In the genomic region with DNA sequence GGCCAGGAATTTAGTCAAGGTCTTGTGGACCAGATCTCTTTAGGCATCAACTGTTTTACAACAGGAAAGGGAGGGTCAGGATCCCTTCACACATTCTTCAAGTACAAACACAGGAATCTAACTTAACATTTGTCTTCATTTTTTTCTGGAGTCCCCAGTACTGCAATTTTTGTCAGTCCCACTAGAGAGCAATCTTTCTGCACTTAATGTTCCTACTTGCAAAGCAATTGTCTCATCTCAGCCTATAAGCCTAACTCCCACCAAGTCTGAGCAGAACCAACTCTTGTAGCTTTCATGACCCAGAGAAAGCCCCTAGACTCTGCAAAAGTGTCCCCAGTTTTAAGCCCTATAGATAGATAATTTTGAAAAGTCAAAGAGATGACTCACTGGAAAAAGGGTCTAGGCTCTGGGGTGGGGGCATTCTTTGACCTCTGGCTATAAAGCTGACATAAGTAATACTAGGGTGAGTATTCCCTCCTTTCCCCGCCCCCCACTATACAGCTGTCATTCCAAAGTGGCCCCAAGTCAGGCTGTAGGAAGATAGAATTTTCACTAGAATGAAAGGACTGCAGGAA, we compare ENCODE assay signal across 8 cellular contexts. TPM values are rescaled to one million over a fixed set of nuclear protein-coding genes. Genes with fewer than 3 reads are reported as not detected.
A peak's percentile ranks its signal among the peaks of the same experiment; 100 is the strongest.
DNase-seq lines count a peak whose midpoint lies in the region; ATAC-seq and TF ChIP-seq lines count a peak whose summit lies in the region.

No MANE protein-coding gene starts in this region.

- H3K27ac Mint-ChIP-seq in CD8-positive, alpha-beta memory T cell: peak overlapping the region in 7 of 8 donors; percentile 41 to 77 (median 66)
- H3K27ac Mint-ChIP-seq in GM23338: no peak overlapping the region

- peaks cover 45 to 57% (median 54%) of the 10 kb centered on the region in 3 donors for H3K4me1 Mint-ChIP-seq in CD8-positive, alpha-beta memory T cell
- H3K4me1 Mint-ChIP-seq in GM23338: peaks cover 57% of the 10 kb centered on the region

- peaks cover 52% of the 10 kb centered on the region for H3K4me1 ChIP-seq in CD8-positive, alpha-beta memory T cell (ENCODE audit: insufficient read depth, low read length)
- peaks cover 45% of the 10 kb centered on the region for H3K4me1 ChIP-seq in GM23338 (ENCODE audit: insufficient read depth)
- H3K4me1 ChIP-seq in adipocyte (ENCODE audit: control insufficient read depth, insufficient read depth, low read length): peaks cover 21% of the 10 kb centered on the region
- H3K4me1 ChIP-seq in thyroid gland: peaks cover 12 to 16% of the 10 kb centered on the region in 2 donors

- TF ChIP-seq POLR2A in thyroid gland (IDR thresholded peaks at IDR 0.05): no peak

- H3K27me3 ChIP-seq in CD8-positive, alpha-beta memory T cell (ENCODE audit: insufficient read depth, low read length, poor library complexity, severe bottlenecking): no peaks in the 10 kb centered on the region
- H3K27me3 ChIP-seq in GM23338 (ENCODE audit: insufficient read depth): no peaks in the 10 kb centered on the region
- H3K27me3 ChIP-seq in adipocyte (replicated peaks; ENCODE audit: control insufficient read depth, insufficient read depth, low read length): peaks cover 6% of the 10 kb centered on the region
- no peaks in the 10 kb centered on the region for H3K27me3 ChIP-seq in thyroid gland

- CTCF ChIA-PET in CD8-positive, alpha-beta memory T cell (lab: Charles Lee): interaction anchor here (0.7 to 1.9 kb wide), 9 partner anchors 20 to 115 kb away, joined by 3 to 8 read pairs (median 4); no protein-coding TSS in a partner anchor

- peaks cover 27% of the 10 kb centered on the region for H3K79me2 ChIP-seq in GM23338 (replicated peaks; ENCODE audit: insufficient read depth)

- H3K27ac ChIP-seq in CD8-positive, alpha-beta memory T cell (ENCODE audit: low read depth, low read length): no peak overlapping the region
- H3K27ac ChIP-seq in GM23338 (ENCODE audit: low read depth): no peak overlapping the region
- H3K27ac ChIP-seq in thyroid gland: no peak overlapping the region

- no peak; the same call in 1 of the 3 replicates for ATAC-seq in GM23338
- no peak for ATAC-seq in GM21515 (IDR thresholded peaks at IDR 0.05; ENCODE audit: unreplicated experiment)

- peak overlapping the region; percentile 41 to 85 (median 65) for H3K4me3 Mint-ChIP-seq in CD8-positive, alpha-beta memory T cell
- H3K4me3 Mint-ChIP-seq in GM23338: no peak overlapping the region

- peaks cover 3% of the 10 kb centered on the region; the same call in 1 of the 2 replicates for H4K20me1 ChIP-seq in GM23338 (replicated peaks; ENCODE audit: insufficient read depth)

- POLR2A ChIA-PET in CD8-positive, alpha-beta memory T cell (lab: Charles Lee): no interaction called here

- no peak overlapping the region for H3K4me2 ChIP-seq in GM23338

- H3K9me2 ChIP-seq in GM23338 (ENCODE audit: insufficient read depth): no peaks in the 10 kb centered on the region

- TF ChIP-seq CTCF in GM23338 (conservative IDR thresholded peaks at IDR 0.05; ENCODE audit: low read depth in 2 of 2) (peak; percentile 59 to 66), thyroid gland (IDR thresholded peaks at IDR 0.05) (peak in 4 of 6 experiments; percentile 11 to 49 (median 47))

- no peak overlapping the region for H3K4me3 ChIP-seq in CD8-positive, alpha-beta memory T cell (ENCODE audit: low read length)
- no peak overlapping the region for H3K4me3 ChIP-seq in GM23338
- H3K4me3 ChIP-seq in adipocyte (ENCODE audit: low read length): no peak overlapping the region
- no peak overlapping the region for H3K4me3 ChIP-seq in thyroid gland (replicated peaks in 1 of 3)

- H3K9ac ChIP-seq in adipocyte (ENCODE audit: low read length): peak overlapping the region; percentile 27

- peaks cover 0 to 22% (median 7%) of the 10 kb centered on the region in 3 donors for H3K36me3 Mint-ChIP-seq in CD8-positive, alpha-beta memory T cell
- peaks cover 17% of the 10 kb centered on the region for H3K36me3 Mint-ChIP-seq in GM23338 (ENCODE audit: low read depth)

- DNase-seq in CD8-positive, alpha-beta memory T cell: peak in 2 of 5 donors; percentile 32 to 64
- DNase-seq in GM23338 (ENCODE audit: low spot score) (peak; percentile 73), NCI-H526 treated with DMSO at 0.1 percent for 48 hours (lab: John Stamatoyannopoulos, UW) (peak; percentile 62), adipocyte (ENCODE audit: low read depth) (peak; percentile 82), iris pigment epithelial cell (ENCODE audit: low read depth) (peak; percentile 76), thyroid gland (no peak), COLO668 (lab: John Stamatoyannopoulos, UW; ENCODE audit: unreplicated experiment) (no peak)

- no peak overlapping the region for H2AFZ ChIP-seq in GM23338

- no peaks in the 10 kb centered on the region for H3K9me3 ChIP-seq in CD8-positive, alpha-beta memory T cell (ENCODE audit: low read length)
- H3K9me3 ChIP-seq in adipocyte (ENCODE audit: control insufficient read depth, low read length): no peaks in the 10 kb centered on the region
- H3K9me3 ChIP-seq in thyroid gland: no peaks in the 10 kb centered on the region

- WGBS in thyroid gland, 2 donors: 56 to 70% methylated on average over 1 of the region's 1 CpG

- H3K27me3 Mint-ChIP-seq in CD8-positive, alpha-beta memory T cell: peaks cover 0 to 1% of the 10 kb centered on the region in 2 donors
- H3K27me3 Mint-ChIP-seq in GM23338 (ENCODE audit: insufficient read depth, low read depth, poor library complexity): peaks cover 7% of the 10 kb centered on the region

- intact Hi-C loops in thyroid gland (cut with DNase I): loop anchor here (10.0 kb wide), 1 partner anchor 107 kb away; the partner anchor contains the start of gene STAT6

- peaks cover 7% of the 10 kb centered on the region; the same call in 1 of the 2 replicates for H3F3A ChIP-seq in GM23338 (replicated peaks; ENCODE audit: low read depth)

- no peaks in the 10 kb centered on the region for H3K9me3 Mint-ChIP-seq in CD8-positive, alpha-beta memory T cell
- no peaks in the 10 kb centered on the region for H3K9me3 Mint-ChIP-seq in GM23338

- peaks cover 11% of the 10 kb centered on the region for H3K36me3 ChIP-seq in CD8-positive, alpha-beta memory T cell (ENCODE audit: insufficient read depth, low read length)
- H3K36me3 ChIP-seq in GM23338 (ENCODE audit: insufficient read depth): peaks cover 14% of the 10 kb centered on the region; the same call in 1 of the 2 replicates
- peaks cover 13% of the 10 kb centered on the region for H3K36me3 ChIP-seq in adipocyte (ENCODE audit: control insufficient read depth, insufficient read depth, low read length, severe bottlenecking)
- H3K36me3 ChIP-seq in thyroid gland: peaks cover 9 to 13% of the 10 kb centered on the region in 2 donors

TF ChIP-seq in GM23338, 12 proteins besides CTCF, POLR2A, EP300 and RAD21 (continues in another document):
- TF ChIP-seq JUNB (IDR thresholded peaks at IDR 0.05; ENCODE audit: unreplicated experiment) (no peak), ETS1 (IDR thresholded peaks at IDR 0.05) (no peak)

RNA-seq across cellular contexts. Expression of gene ZBTB39, which starts 1.9 kb away (rescaled TPM):
- total RNA-seq in CD8-positive, alpha-beta memory T cell: 1 to 10 TPM; 9.1 to 9.3 TPM
- 2.0 TPM for polyA plus RNA-seq in CD8-positive, alpha-beta memory T cell
- total RNA-seq in GM23338 (2014; rRNA removed; shearing (Covaris generic)): 24.1 and 26.7 TPM in 2 replicates
- 5.5 and 6.6 TPM in 2 replicates for polyA plus RNA-seq in GM23338 (2016; fragmentation: Nextera tagmentation; extraction: Ambion mirVana)
- total RNA-seq in thyroid gland: 1 to 10 TPM; 4.5 to 8.5 (median 7.4) TPM

RNA-seq across cellular contexts. Expression of gene TAC3, which starts 8.1 kb away (rescaled TPM):
- not detected for total RNA-seq in CD8-positive, alpha-beta memory T cell
- polyA plus RNA-seq in CD8-positive, alpha-beta memory T cell: not detected
- 11.9 and 22.0 TPM in 2 replicates for total RNA-seq in GM23338 (2014; rRNA removed; shearing (Covaris generic))
- 35.1 and 37.5 TPM in 2 replicates for polyA plus RNA-seq in GM23338 (2016; fragmentation: Nextera tagmentation; extraction: Ambion mirVana)
- total RNA-seq in thyroid gland: not detected

RNA-seq across cellular contexts. Expression of gene MYO1A, which starts 41.7 kb away (rescaled TPM):
- total RNA-seq in CD8-positive, alpha-beta memory T cell: under 1 TPM; 0.51 to 0.70 TPM
- 0.40 TPM for polyA plus RNA-seq in CD8-positive, alpha-beta memory T cell
- total RNA-seq in GM23338 (2014; rRNA removed; shearing (Covaris generic)): not detected in 2 replicates
- polyA plus RNA-seq in GM23338 (2016; fragmentation: Nextera tagmentation; extraction: Ambion mirVana): not detected in 2 replicates
- not detected for total RNA-seq in thyroid gland

RNA-seq across cellular contexts. Expression of gene RDH16, which starts 50.8 kb away (rescaled TPM):
- under 1 TPM; 0.13 to 0.31 TPM for total RNA-seq in CD8-positive, alpha-beta memory T cell
- polyA plus RNA-seq in CD8-positive, alpha-beta memory T cell: 0.20 TPM
- total RNA-seq in GM23338 (2014; rRNA removed; shearing (Covaris generic)): 0.62 and 0.66 TPM in 2 replicates
- polyA plus RNA-seq in GM23338 (2016; fragmentation: Nextera tagmentation; extraction: Ambion mirVana): 0.28 and 0.52 TPM in 2 replicates
- total RNA-seq in thyroid gland: 1 to 10 TPM in 1 of 4 donors, under 1 TPM in 1, not detected in 2; 0.22 to 1.3 TPM

Comparison
In these comparisons a context has a peak if more than half of its experiments do, and no peak if none do; other contexts are left out.
1. DNase-seq: peak in GM23338 (single experiment), NCI-H526 treated with DMSO at 0.1 percent for 48 hours (single experiment), adipocyte (single experiment) and iris pigment epithelial cell (single experiment); none in thyroid gland (0 of 2) and COLO668 (single experiment).
2. RNA of gene TAC3, which starts 8.1 kb away (total RNA-seq): 11.9 to 22.0 TPM in GM23338; not detected in CD8-positive, alpha-beta memory T cell and not detected in thyroid gland; every median in the first group is over 10 times any median in the second.